Comparison of ENCODE assay signal across 16 cellular contexts in genomic region chr6:88566746-88567534, GRCh38.
DNase-seq lines count a peak whose midpoint lies in the region; ATAC-seq and TF ChIP-seq lines count a peak whose summit lies in the region.
"Had no signal": no experiment of that assay in that cellular context is flagged by ENCODE, and none has a peak within 500 bp of the region (broad histone marks: within the 10 kb centered on the region; RNA-seq: fewer than 3 reads in every experiment).

No MANE protein-coding gene starts in this region.

- H3K23ac ChIP-seq in neuronal stem cell (ENCODE audit: low read depth, low read length, poor library complexity) = peak overlapping the region; percentile 29

- H2BK120ac ChIP-seq in neuronal stem cell (ENCODE audit: low read depth, low read length) = no peak overlapping the region

- WGBS in neuronal stem cell (ENCODE audit: extremely low coverage in 2 of 2, insufficient read length in 2 of 2, insufficient replicate concordance in 1 of 2), 2 donors = no CpG with 5 or more reads among the region's 8 CpGs
- 79 to 89% methylated on average over 7 to 8 of the region's 8 CpGs for WGBS in endodermal cell (ENCODE audit: insufficient coverage in 1 of 2, insufficient read length in 1 of 2), 2 experiments

- peaks cover 11% of the 10 kb centered on the region for H3K4me1 Mint-ChIP-seq in endodermal cell
- H3K4me1 Mint-ChIP-seq: B cell had no signal

- H3K4me3 Mint-ChIP-seq in endodermal cell = no peak overlapping the region
- H3K4me3 Mint-ChIP-seq: B cell; natural killer cell treated with Interleukin-12 subunit alpha and Interleukin-12 subunit beta and Interleukin-15 and Interleukin-18, amount 100 ng/mL, for 72 hours had no signal

- H2AFZ ChIP-seq in neuronal stem cell (ENCODE audit: low read length) = no peak overlapping the region

- H3K4me3 ChIP-seq in neuronal stem cell (ENCODE audit: low read length in 2 of 2) (no peak overlapping the region), endodermal cell (ENCODE audit: low read length) (no peak overlapping the region)
- H3K4me3 ChIP-seq: K562, suprapubic skin had no signal

- H3K4ac ChIP-seq in neuronal stem cell (ENCODE audit: low read length) = no peak overlapping the region

- H4K91ac ChIP-seq in neuronal stem cell (ENCODE audit: low read depth, low read length, poor library complexity) = no peak overlapping the region

- no peak overlapping the region for H3K14ac ChIP-seq in neuronal stem cell (ENCODE audit: low read length)

- peak overlapping the region; percentile 6 for H3K18ac ChIP-seq in neuronal stem cell (ENCODE audit: low read length)

- H3K27me3 Mint-ChIP-seq in endodermal cell (ENCODE audit: insufficient read depth) = no peaks in the 10 kb centered on the region
- H3K27me3 Mint-ChIP-seq: B cell had no signal

- H3K4me2 ChIP-seq in neuronal stem cell (ENCODE audit: insufficient read depth, low read length, poor library complexity, severe bottlenecking) = no peak overlapping the region

- DNase-seq in neuronal stem cell (ENCODE audit: low spot score) (no peak), AML-193 (lab: John Stamatoyannopoulos, UW) (no peak), endodermal cell (no peak)
- DNase-seq: mammary epithelial cell, NCI-H1417, NCI-H226, T-helper 9 cell had no signal

- H4K8ac ChIP-seq in neuronal stem cell (ENCODE audit: low read depth, low read length) = no peak overlapping the region

- H3K36me3 ChIP-seq in neuronal stem cell (replicated peaks in 1 of 2; ENCODE audit: control insufficient read depth in 2 of 2, insufficient read depth in 2 of 2, low read length in 2 of 2) (no peaks in the 10 kb centered on the region), endodermal cell (ENCODE audit: control insufficient read depth, insufficient read depth, low read length) (no peaks in the 10 kb centered on the region)
- H3K36me3 ChIP-seq: suprapubic skin had no signal

- no peak for TF ChIP-seq CTCF in endodermal cell (conservative IDR thresholded peaks at IDR 0.05)

- peak; percentile 57 for ATAC-seq in GM18498 (IDR thresholded peaks at IDR 0.05; ENCODE audit: unreplicated experiment)
- ATAC-seq in GM21515 (IDR thresholded peaks at IDR 0.05; ENCODE audit: unreplicated experiment) = peak; percentile 56
- peak; percentile 59 for ATAC-seq in HG03432 (IDR thresholded peaks at IDR 0.05; ENCODE audit: unreplicated experiment)
- ATAC-seq in HG02759 (IDR thresholded peaks at IDR 0.05; ENCODE audit: unreplicated experiment) = no peak
- ATAC-seq: K562 had no signal

- no peak overlapping the region for H2BK15ac ChIP-seq in neuronal stem cell (ENCODE audit: low read length)

- H3K27ac Mint-ChIP-seq in endodermal cell = no peak overlapping the region
- H3K27ac Mint-ChIP-seq: B cell; natural killer cell treated with Interleukin-12 subunit alpha and Interleukin-12 subunit beta and Interleukin-15 and Interleukin-18, amount 100 ng/mL, for 72 hours had no signal

- H3K79me1 ChIP-seq in neuronal stem cell (ENCODE audit: low read depth, low read length) = no peaks in the 10 kb centered on the region

- no peak overlapping the region for H2BK5ac ChIP-seq in neuronal stem cell (ENCODE audit: low read length)

- H3K9me3 ChIP-seq in neuronal stem cell (replicated peaks in 1 of 2; ENCODE audit: control insufficient read depth in 2 of 2, insufficient read depth in 1 of 2, low read depth in 1 of 2, low read length in 2 of 2) = peaks cover 11% of the 10 kb centered on the region in 2 donors
- peaks cover 19% of the 10 kb centered on the region for H3K9me3 ChIP-seq in endodermal cell (ENCODE audit: control insufficient read depth, low read length)
- H3K9me3 ChIP-seq: suprapubic skin had no signal

- peak overlapping the region; percentile 82 for H2AK5ac ChIP-seq in neuronal stem cell (ENCODE audit: low read depth, low read length)

- H3K4me1 ChIP-seq in neuronal stem cell (ENCODE audit: control insufficient read depth in 2 of 2, insufficient read depth in 1 of 2, low read depth in 1 of 2, low read length in 2 of 2) (peaks cover 0 to 13% of the 10 kb centered on the region in 2 donors), endodermal cell (ENCODE audit: control insufficient read depth, insufficient read depth, low read length) (no peaks in the 10 kb centered on the region)
- H3K4me1 ChIP-seq: suprapubic skin had no signal

- H3K9ac ChIP-seq in neuronal stem cell (ENCODE audit: low read depth, low read length, poor library complexity) (no peak overlapping the region), endodermal cell (ENCODE audit: extremely low read depth, low read length, poor library complexity, severe bottlenecking) (no peak overlapping the region)

- H3K9me3 Mint-ChIP-seq in endodermal cell = peaks cover 23% of the 10 kb centered on the region

- H3K36me3 Mint-ChIP-seq in endodermal cell (ENCODE audit: low read depth) = peaks cover 5% of the 10 kb centered on the region
- H3K36me3 Mint-ChIP-seq: natural killer cell treated with Interleukin-12 subunit alpha and Interleukin-12 subunit beta and Interleukin-15 and Interleukin-18, amount 100 ng/mL, for 72 hours had no signal

- H3K27ac ChIP-seq in neuronal stem cell (replicated peaks; ENCODE audit: low read length) (no peak overlapping the region), endodermal cell (ENCODE audit: low read depth, low read length) (no peak overlapping the region)
- H3K27ac ChIP-seq: HL-60, suprapubic skin had no signal

- no peak overlapping the region for H2BK12ac ChIP-seq in neuronal stem cell (ENCODE audit: low read length)

- peaks cover 0 to 6% (median 0%) of the 10 kb centered on the region in 3 experiments for H3K27me3 ChIP-seq in neuronal stem cell (ENCODE audit: control insufficient read depth in 3 of 3, insufficient read depth in 3 of 3, low read depth in 1 of 3, low read length in 3 of 3)
- no peaks in the 10 kb centered on the region for H3K27me3 ChIP-seq in endodermal cell (ENCODE audit: control insufficient read depth, insufficient read depth, low read length, poor library complexity, severe bottlenecking)
- H3K27me3 ChIP-seq: suprapubic skin had no signal
